8 cellular contexts compared by ENCODE assay signal in the genomic region with DNA sequence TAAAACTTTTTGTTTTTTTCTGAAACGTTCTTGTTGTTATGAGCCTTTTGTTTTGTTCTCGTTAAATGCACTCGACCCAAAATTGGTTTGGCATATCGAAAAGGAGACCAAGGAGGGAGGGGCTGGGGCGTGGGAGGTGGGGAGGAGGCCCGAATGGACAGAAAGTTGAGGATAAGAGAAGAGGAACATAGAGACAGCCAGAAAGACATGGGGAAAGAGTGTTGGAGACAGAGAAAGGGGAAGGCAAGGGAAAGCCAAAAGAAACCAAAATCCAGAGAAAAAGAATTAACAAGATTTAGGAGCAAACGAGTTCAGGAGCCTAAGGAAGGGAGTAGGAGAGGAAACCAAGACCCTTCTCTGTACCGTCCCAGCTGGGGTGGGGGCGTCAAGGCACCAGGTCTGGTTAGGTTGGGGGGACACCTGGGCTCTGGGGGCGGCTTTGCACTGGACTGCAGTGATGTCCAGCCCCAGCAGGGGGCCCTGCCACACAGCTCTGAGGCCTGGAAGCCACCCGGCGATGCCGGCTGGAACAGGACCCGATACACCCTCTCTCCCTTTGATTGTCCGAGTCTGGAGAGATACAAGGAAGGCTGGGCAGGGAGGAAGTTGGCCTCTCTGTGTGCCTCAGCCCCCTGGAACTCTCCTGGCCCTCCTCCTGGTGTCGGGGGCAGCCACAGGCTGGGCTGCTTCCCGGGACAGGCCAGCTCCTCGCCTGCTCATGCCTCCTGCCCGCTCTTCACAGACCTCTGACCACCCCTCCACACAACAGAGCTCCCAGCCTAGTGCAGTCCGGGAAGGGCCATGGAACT. TPM values are rescaled to one million over a fixed set of nuclear protein-coding genes. Genes with fewer than 3 reads are reported as not detected.
DNase-seq lines count a peak whose midpoint lies in the region; ATAC-seq and TF ChIP-seq lines count a peak whose summit lies in the region.

No MANE protein-coding gene starts in this region.

- H3K4me1 ChIP-seq in duodenal mucosa (ENCODE audit: control insufficient read depth in 1 of 2, insufficient read depth in 2 of 2, low read length in 2 of 2), result peaks cover 19 to 23% of the 10 kb centered on the region in 2 donors
- H3K4me1 ChIP-seq in left lung, result peaks cover 18 to 52% of the 10 kb centered on the region in 2 donors

- H3K36me3 ChIP-seq in duodenal mucosa (ENCODE audit: control insufficient read depth in 1 of 2, insufficient read depth in 2 of 2, low read length in 2 of 2) (peaks cover 0 to 14% of the 10 kb centered on the region in 2 donors), left lung (peaks cover 0 to 21% of the 10 kb centered on the region in 2 donors)

- H3K9ac ChIP-seq in duodenal mucosa (ENCODE audit: low read depth in 1 of 2, low read length in 2 of 2), result peak overlapping the region; percentile 25 to 51

- H3K27ac ChIP-seq in duodenal mucosa (ENCODE audit: low read depth, low read length), result peak overlapping the region; percentile 4
- peak overlapping the region; percentile 76 to 80 for H3K27ac ChIP-seq in left lung

- H3K36me3 Mint-ChIP-seq in activated CD4-positive, alpha-beta T cell treated with anti-CD3 and anti-CD28 coated beads, Interleukin-2, amount 10 ng/mL, durations not matched to agents 7 days and 5 days (ENCODE audit: low read depth), result peaks cover 4% of the 10 kb centered on the region

- DNase-seq in DMS79 (lab: John Stamatoyannopoulos, UW) (peak; percentile 9), left lung (peak; percentile 64 to 88)
- peak; percentile 51 for DNase-seq in activated CD4-positive, alpha-beta T cell treated with anti-CD3 and anti-CD28 coated beads, Interleukin-2, amount 10 ng/mL, durations not matched to agents 7 days and 5 days
- peak; percentile 54 for DNase-seq in stimulated activated CD4-positive, alpha-beta T cell treated with anti-CD3 and anti-CD28 coated beads, Interleukin-4, amount 100 ng/mL, for 1 hour

- H3K4me1 Mint-ChIP-seq in activated CD4-positive, alpha-beta T cell treated with anti-CD3 and anti-CD28 coated beads, Interleukin-2, amount 10 ng/mL, durations not matched to agents 7 days and 5 days, result peaks cover 48% of the 10 kb centered on the region

- peak; percentile 92 for ATAC-seq in left lung
- ATAC-seq in GM21390 (IDR thresholded peaks at IDR 0.05; ENCODE audit: unreplicated experiment), result no peak
- ATAC-seq in HG03108 (IDR thresholded peaks at IDR 0.05; ENCODE audit: unreplicated experiment), result no peak

- H3K9me3 ChIP-seq in duodenal mucosa (ENCODE audit: control insufficient read depth in 1 of 2, low read length in 2 of 2), result no peaks in the 10 kb centered on the region
- no peaks in the 10 kb centered on the region for H3K9me3 ChIP-seq in left lung

- no peaks in the 10 kb centered on the region for H3K27me3 ChIP-seq in duodenal mucosa (ENCODE audit: control insufficient read depth in 1 of 2, insufficient read depth in 2 of 2, low read length in 2 of 2)
- no peaks in the 10 kb centered on the region for H3K27me3 ChIP-seq in left lung

- intact Hi-C loops in left lung (cut with DNase I), result loop anchor here in 1 of 2 donors (5.0 kb wide), 1 partner anchor 199 kb away; no protein-coding TSS in a partner anchor

- no peaks in the 10 kb centered on the region for H3K27me3 Mint-ChIP-seq in activated CD4-positive, alpha-beta T cell treated with anti-CD3 and anti-CD28 coated beads, Interleukin-2, amount 10 ng/mL, durations not matched to agents 7 days and 5 days

- POLR2A ChIA-PET in activated CD4-positive, alpha-beta T cell treated with anti-CD3 and anti-CD28 coated beads, Interleukin-2, amount 10 ng/mL, durations not matched to agents 7 days and 5 days (lab: Charles Lee), result interaction anchor here (0.7 kb wide), 1 partner anchor 203 kb away, joined by 3 read pairs; no protein-coding TSS in a partner anchor

- peak overlapping the region; percentile 98 for H3K27ac Mint-ChIP-seq in activated CD4-positive, alpha-beta T cell treated with anti-CD3 and anti-CD28 coated beads, Interleukin-2, amount 10 ng/mL, durations not matched to agents 7 days and 5 days

- H3K4me3 Mint-ChIP-seq in activated CD4-positive, alpha-beta T cell treated with anti-CD3 and anti-CD28 coated beads, Interleukin-2, amount 10 ng/mL, durations not matched to agents 7 days and 5 days, result peak overlapping the region; percentile 77

- H3K4me3 ChIP-seq in duodenal mucosa (ENCODE audit: low read depth in 1 of 2, low read length in 2 of 2), result peak overlapping the region in 1 of 2 donors; percentile 17
- H3K4me3 ChIP-seq in left lung, result no peak overlapping the region

- CTCF ChIA-PET in activated CD4-positive, alpha-beta T cell treated with anti-CD3 and anti-CD28 coated beads, Interleukin-2, amount 10 ng/mL, durations not matched to agents 7 days and 5 days (lab: Charles Lee), result interaction anchor here (0.7 to 2.1 kb wide), 9 partner anchors 9 to 354 kb away, joined by 3 to 27 read pairs (median 3); partner anchors contain the start of gene ASF1B

- H3K9me3 Mint-ChIP-seq in activated CD4-positive, alpha-beta T cell treated with anti-CD3 and anti-CD28 coated beads, Interleukin-2, amount 10 ng/mL, durations not matched to agents 7 days and 5 days, result no peaks in the 10 kb centered on the region

- peak; percentile 60 for TF ChIP-seq CTCF in LNCAP (IDR thresholded peaks at IDR 0.05)
- peak; percentile 73 to 83 for TF ChIP-seq CTCF in left lung (IDR thresholded peaks at IDR 0.05)

RNA-seq across cellular contexts. Expression of gene ASF1B, which starts 11.6 kb away (rescaled TPM):
- 100 to 1,000 TPM; 119 to 131 TPM for total RNA-seq in activated CD4-positive, alpha-beta T cell treated with anti-CD3 and anti-CD28 coated beads, Interleukin-2, amount 10 ng/mL, durations not matched to agents 7 days and 5 days
- total RNA-seq in left lung, result 10 to 100 TPM; 10.5 to 11.4 TPM

RNA-seq across cellular contexts. Expression of gene PRKACA, which starts 30.4 kb away (rescaled TPM):
- 10 to 100 TPM; 50.6 to 56.8 TPM for total RNA-seq in activated CD4-positive, alpha-beta T cell treated with anti-CD3 and anti-CD28 coated beads, Interleukin-2, amount 10 ng/mL, durations not matched to agents 7 days and 5 days
- total RNA-seq in left lung, result 100 to 1,000 TPM in 1 of 2 donors, 10 to 100 TPM in 1; 81.5 to 118 TPM

RNA-seq across cellular contexts. Expression of gene SAMD1, which starts 57.5 kb away (rescaled TPM):
- total RNA-seq in activated CD4-positive, alpha-beta T cell treated with anti-CD3 and anti-CD28 coated beads, Interleukin-2, amount 10 ng/mL, durations not matched to agents 7 days and 5 days, result 10 to 100 TPM; 80.7 to 84.5 TPM
- total RNA-seq in left lung, result 10 to 100 TPM; 40.4 to 56.9 TPM

RNA-seq across cellular contexts. Expression of gene ADGRL1, which starts 58.0 kb away (rescaled TPM):
- 10 to 100 TPM; 12.5 to 14.0 TPM for total RNA-seq in activated CD4-positive, alpha-beta T cell treated with anti-CD3 and anti-CD28 coated beads, Interleukin-2, amount 10 ng/mL, durations not matched to agents 7 days and 5 days
- 10 to 100 TPM; 26.4 to 26.7 TPM for total RNA-seq in left lung

Comparison
In these comparisons a context has a peak if more than half of its experiments do, and no peak if none do; other contexts are left out.
1. DNase-seq: peak in every context shown above with its lines; median percentile 76 in left lung; 54 in stimulated activated CD4-positive, alpha-beta T cell treated with anti-CD3 and anti-CD28 coated beads, Interleukin-4, amount 100 ng/mL, for 1 hour; 51 in activated CD4-positive, alpha-beta T cell treated with anti-CD3 and anti-CD28 coated beads, Interleukin-2, amount 10 ng/mL, durations not matched to agents 7 days and 5 days; 9 in DMS79.
2. RNA of gene ASF1B, which starts 11.6 kb away (total RNA-seq): 119 to 131 TPM in activated CD4-positive, alpha-beta T cell treated with anti-CD3 and anti-CD28 coated beads, Interleukin-2, amount 10 ng/mL, durations not matched to agents 7 days and 5 days; 10.5 to 11.4 TPM in left lung; every median in the first group is over 4 times any median in the second.